23 cellular contexts compared by ENCODE assay signal in the genomic region with DNA sequence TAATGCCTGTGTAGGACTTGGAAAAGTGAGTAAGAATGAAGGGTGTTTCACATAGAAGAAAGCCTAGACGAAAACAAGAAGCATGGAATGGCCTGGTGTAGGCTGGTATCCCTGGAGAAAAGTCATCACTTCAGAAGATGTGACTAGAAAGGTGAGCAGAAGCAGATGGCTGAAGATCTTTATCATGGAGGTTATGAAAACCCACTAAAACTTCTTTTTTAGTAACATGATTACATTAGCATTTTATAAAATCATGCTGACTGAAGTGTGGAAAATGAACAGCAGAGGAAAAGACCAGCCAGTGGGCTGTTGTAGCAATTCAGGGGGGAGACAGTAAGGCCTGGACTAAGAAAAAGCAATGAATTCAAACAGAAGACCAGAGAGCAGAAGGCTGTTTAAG.
DNase-seq lines count a peak whose midpoint lies in the region; ATAC-seq lines count a peak whose summit lies in the region.
"Had no signal": no experiment of that assay in that cellular context is flagged by ENCODE, and none has a peak within 500 bp of the region (broad histone marks: within the 10 kb centered on the region; RNA-seq: fewer than 3 reads in every experiment).

No MANE protein-coding gene starts in this region.

- no peaks in the 10 kb centered on the region for H3K36me3 ChIP-seq in H7 (replicated peaks; ENCODE audit: control insufficient read depth, insufficient read depth, low read length)
- H3K36me3 ChIP-seq: BE2C, BLaER1 had no signal

- peak; percentile 18 for DNase-seq in NCI-H2171 treated with DMSO at 0.1 percent for 48 hours (lab: John Stamatoyannopoulos, UW)
- DNase-seq in NCI-H2171 (lab: John Stamatoyannopoulos, UW): no peak
- peak; percentile 93 for DNase-seq in SK-N-DZ (ENCODE audit: low spot score)
- no peak for DNase-seq in caudate nucleus (lab: John Stamatoyannopoulos, UW)
- DNase-seq in activated CD4-positive, alpha-beta T cell treated with anti-CD3 and anti-CD28 coated beads, Interleukin-2, amount 50 U/mL, for 4 hours: no peak
- no peak for DNase-seq in H7
- DNase-seq: 8988T; ACHN; BE2C; C1 segment of cervical spinal cord; CD4-positive, alpha-beta memory T cell; CD4-positive, CD25-positive, alpha-beta regulatory T cell; CD8-positive, alpha-beta memory T cell; DMS 273 treated with DMSO at 0.1 percent for 48 hours; DMS153; DMS53; DMS79; DND-41; EL; GDM1 had no signal

- no peak for ATAC-seq in HG03139 (IDR thresholded peaks at IDR 0.05; ENCODE audit: unreplicated experiment)
- ATAC-seq: GM12878 had no signal

- H3K27ac ChIP-seq in caudate nucleus (ENCODE audit: low read depth, low read length): peak overlapping the region; percentile 84
- H3K27ac ChIP-seq: BLaER1 had no signal

- no peak overlapping the region for H3K4me3 ChIP-seq in H7 (ENCODE audit: insufficient read depth, low read depth, low read length)
- H3K4me3 ChIP-seq: BLaER1, GM12878 had no signal

- H3K27me3 ChIP-seq in H7 (ENCODE audit: control insufficient read depth, insufficient read depth, low read length): no peaks in the 10 kb centered on the region
- H3K27me3 ChIP-seq: BE2C, BLaER1 had no signal

Comparison
In these comparisons a context has a peak if more than half of its experiments do, and no peak if none do; other contexts are left out.
1. DNase-seq: peak in NCI-H2171 treated with DMSO at 0.1 percent for 48 hours (single experiment) and SK-N-DZ (single experiment); none in NCI-H2171 (single experiment), caudate nucleus (0 of 61), activated CD4-positive, alpha-beta T cell treated with anti-CD3 and anti-CD28 coated beads, Interleukin-2, amount 50 U/mL, for 4 hours (0 of 2) and H7 (single experiment).